In genomic region chr5:166286832-166287231, GRCh38 we compare ENCODE assay signal across 32 cellular contexts.
DNase-seq lines count a peak whose midpoint lies in the region; ATAC-seq and TF ChIP-seq lines count a peak whose summit lies in the region.
"Had no signal": no experiment of that assay in that cellular context is flagged by ENCODE, and none has a peak within 500 bp of the region (broad histone marks: within the 10 kb centered on the region; RNA-seq: fewer than 3 reads in every experiment).

No MANE protein-coding gene starts in this region.

- POLR2A ChIA-PET in SK-N-SH (lab: Yijun Ruan, JAX), result no interaction called here
- POLR2A ChIA-PET in CD4-positive, alpha-beta T cell (lab: Charles Lee), result no interaction called here

- H3F3A ChIP-seq in SK-N-SH (replicated peaks; ENCODE audit: insufficient read depth), result no peaks in the 10 kb centered on the region

- TF ChIP-seq CTCF in SK-N-SH (IDR thresholded peaks at IDR 0.05), result no peak
- no peak for TF ChIP-seq CTCF in CD4-positive, alpha-beta T cell (IDR thresholded peaks at IDR 0.05)

- H3K4me2 ChIP-seq in SK-N-SH, result no peak overlapping the region
- H3K4me2 ChIP-seq: A549; BLaER1; BLaER1 treated with 17β-estradiol and CSF1 and Interleukin-3, amounts not matched to agents 10 nM and 100 nM had no signal

- H3K9me3 ChIP-seq in SK-N-SH, result no peaks in the 10 kb centered on the region; the same call in 1 of the 2 replicates
- H3K9me3 ChIP-seq in CD4-positive, alpha-beta T cell (ENCODE audit: control insufficient read depth, low read length), result no peaks in the 10 kb centered on the region
- H3K9me3 ChIP-seq: A549; BE2C; BLaER1; BLaER1 treated with 17β-estradiol and CSF1 and Interleukin-3, amounts not matched to agents 10 nM and 100 nM; Caco-2 had no signal

- peak in 1 of 2 experiments; percentile 77; a peak in 2 of 4 replicates for TF ChIP-seq EP300 in SK-N-SH (IDR thresholded peaks at IDR 0.05; ENCODE audit: borderline replicate concordance in 1 of 2, low read depth in 1 of 2, low read length in 1 of 2)

- WGBS in SK-N-SH (ENCODE audit: low lambda C conversion rate), result 6% methylated on average over 3 of the region's 3 CpGs

- no peak for TF ChIP-seq RAD21 in SK-N-SH (IDR thresholded peaks at IDR 0.05; ENCODE audit: low read length)

- H3K4me1 Mint-ChIP-seq in CD4-positive, alpha-beta T cell (ENCODE audit: low read depth), result no peaks in the 10 kb centered on the region
- H3K4me1 Mint-ChIP-seq: B cell; CD14-positive monocyte; CD4-positive, alpha-beta memory T cell; CD4-positive, CD25-positive, alpha-beta regulatory T cell; CD8-positive, alpha-beta memory T cell had no signal

- H3K27ac Mint-ChIP-seq in CD4-positive, alpha-beta T cell, result no peak overlapping the region
- H3K27ac Mint-ChIP-seq: B cell; CD14-positive monocyte; CD4-positive, alpha-beta memory T cell; CD4-positive, CD25-positive, alpha-beta regulatory T cell; CD8-positive, alpha-beta memory T cell; CD8-positive, alpha-beta T cell had no signal

- H3K36me3 ChIP-seq in SK-N-SH (replicated peaks in 1 of 2; ENCODE audit: control insufficient read depth in 1 of 2, insufficient read depth in 2 of 2, low read length in 1 of 2), result no peaks in the 10 kb centered on the region
- H3K36me3 ChIP-seq: BE2C; BLaER1; BLaER1 treated with 17β-estradiol and CSF1 and Interleukin-3, amounts not matched to agents 10 nM and 100 nM had no signal

- no peaks in the 10 kb centered on the region for H3K9me2 ChIP-seq in SK-N-SH

- H3K4me1 ChIP-seq in SK-N-SH (ENCODE audit: control insufficient read depth in 1 of 2, insufficient read depth in 2 of 2, low read depth in 1 of 2, low read length in 1 of 2), result no peaks in the 10 kb centered on the region; a peak in 1 of 4 replicates
- H3K4me1 ChIP-seq: A549; BE2C; BLaER1; BLaER1 treated with 17β-estradiol and CSF1 and Interleukin-3, amounts not matched to agents 10 nM and 100 nM; Caco-2 had no signal

- no peak overlapping the region for H3K4me3 ChIP-seq in SK-N-SH (ENCODE audit: low read depth in 2 of 2, low read length in 1 of 2)
- H3K4me3 ChIP-seq: A549; BLaER1; BLaER1 treated with 17β-estradiol and CSF1 and Interleukin-3, amounts not matched to agents 10 nM and 100 nM had no signal

- no peaks in the 10 kb centered on the region for H4K20me1 ChIP-seq in SK-N-SH (ENCODE audit: insufficient read depth)
- H4K20me1 ChIP-seq: BLaER1; BLaER1 treated with 17β-estradiol and CSF1 and Interleukin-3, amounts not matched to agents 10 nM and 100 nM had no signal

- no peaks in the 10 kb centered on the region for H3K79me2 ChIP-seq in SK-N-SH (ENCODE audit: insufficient read depth)

- no peak overlapping the region for H3K4me3 Mint-ChIP-seq in CD4-positive, alpha-beta T cell
- H3K4me3 Mint-ChIP-seq: B cell; CD14-positive monocyte; CD4-positive, alpha-beta memory T cell; CD4-positive, CD25-positive, alpha-beta regulatory T cell; CD8-positive, alpha-beta memory T cell; CD8-positive, alpha-beta T cell had no signal

- H3K36me3 Mint-ChIP-seq in CD4-positive, alpha-beta T cell (ENCODE audit: low read depth), result no peaks in the 10 kb centered on the region
- H3K36me3 Mint-ChIP-seq: CD14-positive monocyte; CD4-positive, alpha-beta memory T cell; CD4-positive, CD25-positive, alpha-beta regulatory T cell; CD8-positive, alpha-beta memory T cell; CD8-positive, alpha-beta T cell had no signal

- peaks cover 18% of the 10 kb centered on the region for H3K9me3 Mint-ChIP-seq in CD4-positive, alpha-beta T cell

- H3K27me3 Mint-ChIP-seq in CD4-positive, alpha-beta T cell, result no peaks in the 10 kb centered on the region
- H3K27me3 Mint-ChIP-seq: B cell; CD4-positive, alpha-beta memory T cell; CD4-positive, CD25-positive, alpha-beta regulatory T cell; CD8-positive, alpha-beta memory T cell had no signal

- no peak overlapping the region for H3K9ac ChIP-seq in SK-N-SH
- H3K9ac ChIP-seq: BLaER1; BLaER1 treated with 17β-estradiol and CSF1 and Interleukin-3, amounts not matched to agents 10 nM and 100 nM had no signal

- intact Hi-C loops in CD4-positive, alpha-beta T cell (cut with DNase I, micrococcal nuclease), result no loop called here

- no peak overlapping the region for H2AFZ ChIP-seq in SK-N-SH (ENCODE audit: low read depth)

- CTCF ChIA-PET in SK-N-SH (lab: Yijun Ruan, JAX), result no interaction called here
- CTCF ChIA-PET in CD4-positive, alpha-beta T cell (lab: Charles Lee), result no interaction called here

- H3K27ac ChIP-seq in SK-N-SH (ENCODE audit: low read depth in 2 of 2, low read length in 1 of 2), result no peak overlapping the region
- H3K27ac ChIP-seq in CD4-positive, alpha-beta T cell (ENCODE audit: low read depth, low read length), result no peak overlapping the region
- H3K27ac ChIP-seq: 22Rv1; A549; BLaER1; BLaER1 treated with 17β-estradiol and CSF1 and Interleukin-3, amounts not matched to agents 10 nM and 100 nM; C4-2B had no signal

- no peak for ATAC-seq in SK-N-SH treated with all-trans-retinoic acid at 6 μM for 48 hours
- no peak for ATAC-seq in CD4-positive, alpha-beta T cell (ENCODE audit: poor library complexity)
- no peak for ATAC-seq in HG02852 (IDR thresholded peaks at IDR 0.05; ENCODE audit: unreplicated experiment)
- ATAC-seq: A549; CD8-positive, alpha-beta T cell had no signal

- peak; percentile 84 for DNase-seq in SK-N-DZ (ENCODE audit: low spot score)
- DNase-seq in SK-N-SH, result no peak
- no peak for DNase-seq in CD4-positive, alpha-beta T cell
- DNase-seq in effector CD4-positive, alpha-beta T cell, result no peak
- DNase-seq: 8988T; ACHN; AML-193; BE2C; C1 segment of cervical spinal cord; Caco-2; Calu3; CD4-positive, alpha-beta memory T cell; CD4-positive, CD25-positive, alpha-beta regulatory T cell; CD8-positive, alpha-beta memory T cell; CD8-positive, alpha-beta T cell; COR-L47; DMS 273 treated with DMSO at 0.1 percent for 48 hours; DMS153; DMS53; DMS79; DMS79 treated with DMSO at 0.1 percent for 48 hours; DND-41; EL had no signal

- H3K27me3 ChIP-seq in SK-N-SH (ENCODE audit: insufficient read depth), result no peaks in the 10 kb centered on the region
- H3K27me3 ChIP-seq in CD4-positive, alpha-beta T cell (ENCODE audit: control insufficient read depth, insufficient read depth, low read length), result no peaks in the 10 kb centered on the region
- H3K27me3 ChIP-seq: BE2C; BLaER1; BLaER1 treated with 17β-estradiol and CSF1 and Interleukin-3, amounts not matched to agents 10 nM and 100 nM had no signal

TF ChIP-seq in SK-N-SH, 30 proteins besides CTCF, POLR2A, EP300 and RAD21:
- peak; percentile 83 for TF ChIP-seq GATA2 (CRISPR knock-in tag; IDR thresholded peaks at IDR 0.05)
- no peak for TF ChIP-seq NRF1 (IDR thresholded peaks at IDR 0.05; ENCODE audit: low read depth, low read length)

TF ChIP-seq in SK-N-SH treated with all-trans-retinoic acid at 6 μM for 48 hours, 23 proteins besides CTCF, POLR2A, EP300 and RAD21:
- no peak for TF ChIP-seq BACH2 (CRISPR knock-in tag; IDR thresholded peaks at IDR 0.05; ENCODE audit: borderline replicate concordance)
- peak; percentile 80 for TF ChIP-seq ISL1 (CRISPR knock-in tag; IDR thresholded peaks at IDR 0.05)
